31 cellular contexts compared by ENCODE assay signal in genomic region chr9:20904995-20905394, GRCh38.
"Had no signal": no experiment of that assay in that cellular context is flagged by ENCODE, and none has a peak within 500 bp of the region (broad histone marks: within the 10 kb centered on the region; RNA-seq: fewer than 3 reads in every experiment).

No MANE protein-coding gene starts in this region.

- DNase-seq: activated CD4-positive, alpha-beta memory T cell treated with anti-CD3 and anti-CD28 coated beads, Interleukin-2, amount 10 ng/mL, durations not matched to agents 7 days and 5 days; activated CD4-positive, alpha-beta T cell treated with anti-CD3 and anti-CD28 coated beads for 1 hour; activated CD4-positive, alpha-beta T cell treated with anti-CD3 and anti-CD28 coated beads for 36 hours; activated CD4-positive, alpha-beta T cell treated with anti-CD3 and anti-CD28 coated beads for 48 hours; activated CD4-positive, alpha-beta T cell treated with anti-CD3 and anti-CD28 coated beads, Interleukin-2, amount 10 ng/mL, durations not matched to agents 7 days and 5 days; activated CD4-positive, alpha-beta T cell treated with anti-CD3 and anti-CD28 coated beads, Interleukin-2, amount 50 U/mL, for 48 hours; activated CD4-positive, CD25-positive, alpha-beta regulatory T cell; activated CD8-positive, alpha-beta memory T cell treated with anti-CD3 and anti-CD28 coated beads for 24 hours; activated CD8-positive, alpha-beta memory T cell treated with anti-CD3 and anti-CD28 coated beads, Interleukin-2, amount 10 ng/mL, durations not matched to agents 7 days and 5 days; activated CD8-positive, alpha-beta memory T cell treated with anti-CD3 and anti-CD28 coated beads, Interleukin-2, amount 50 U/mL, for 48 hours; activated CD8-positive, alpha-beta T cell treated with anti-CD3 and anti-CD28 coated beads, Interleukin-2, amount 10 ng/mL, durations not matched to agents 7 days and 5 days; activated effector memory CD4-positive, alpha-beta T cell treated with Interleukin-2 at 50 U/mL for 16 hours; activated gamma-delta T cell; activated naive CD4-positive, alpha-beta T cell treated with anti-CD3 and anti-CD28 coated beads, Interleukin-2, amount 10 ng/mL, durations not matched to agents 7 days and 5 days; activated naive CD4-positive, alpha-beta T cell treated with Interleukin-2 at 50 U/mL for 16 hours; activated naive CD8-positive, alpha-beta T cell treated with anti-CD3 and anti-CD28 coated beads, Interleukin-2, amount 10 ng/mL, durations not matched to agents 7 days and 5 days; activated naive CD8-positive, alpha-beta T cell treated with anti-CD3 and anti-CD28 coated beads, Interleukin-2, amount 50 U/mL, for 24 hours; activated T-cell treated with anti-CD3 and anti-CD28 coated beads, Interleukin-2, amount 50 U/mL, for 24 hours; activated T-cell treated with anti-CD3 and anti-CD28 coated beads, Interleukin-2, amount 50 U/mL, for 48 hours; amygdala; aorta; body of pancreas; brain microvascular endothelial cell; central memory CD4-positive, alpha-beta T cell; T-helper 1 cell; T-helper 2 cell; T-helper 9 cell had no signal

- H3K9me3 ChIP-seq: body of pancreas, breast epithelium had no signal

- H3K4me1 ChIP-seq: body of pancreas, breast epithelium had no signal

- ATAC-seq: activated CD4-positive, CD25-positive, alpha-beta regulatory T cell treated with anti-CD3 and anti-CD28 coated beads, Interleukin-2, amount 50 U/mL, for 24 hours; activated CD8-positive, alpha-beta memory T cell treated with anti-CD3 and anti-CD28 coated beads, Interleukin-2, amount 10 ng/mL, durations not matched to agents 7 days and 5 days; activated CD8-positive, alpha-beta T cell treated with anti-CD3 and anti-CD28 coated beads, Interleukin-2, amount 10 ng/mL, durations not matched to agents 7 days and 5 days; activated naive CD8-positive, alpha-beta T cell treated with anti-CD3 and anti-CD28 coated beads, Interleukin-2, amount 50 U/mL, for 24 hours; body of pancreas; WTC11 had no signal

- H3K4me3 ChIP-seq: body of pancreas, breast epithelium had no signal

- H3K36me3 ChIP-seq: brain microvascular endothelial cell, breast epithelium had no signal

- H3K27ac ChIP-seq: body of pancreas, brain microvascular endothelial cell, breast epithelium, VCaP had no signal

- H3K27me3 ChIP-seq: body of pancreas, brain microvascular endothelial cell, breast epithelium had no signal
